In the genomic region with DNA sequence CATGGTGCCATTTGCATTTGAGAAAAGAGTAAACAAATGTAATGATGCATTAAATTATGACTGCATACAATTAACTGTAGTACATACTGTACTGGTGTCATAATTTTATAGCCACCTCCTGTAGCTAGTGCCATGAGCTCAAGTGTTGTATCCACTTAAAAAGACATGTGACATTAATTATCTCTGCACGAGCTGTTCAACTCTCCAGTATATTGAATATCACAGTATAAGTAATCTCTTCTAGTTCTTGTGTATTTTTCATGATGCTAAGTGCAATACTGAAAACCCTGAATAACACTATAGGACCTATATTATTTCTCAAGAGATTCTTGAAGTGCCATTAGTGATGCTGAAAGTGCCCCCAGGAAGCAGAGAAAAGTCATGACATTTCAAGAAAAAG, we compare ENCODE assay signal across 15 cellular contexts.
DNase-seq lines count a peak whose midpoint lies in the region; ATAC-seq and TF ChIP-seq lines count a peak whose summit lies in the region.
"Had no signal": no experiment of that assay in that cellular context is flagged by ENCODE, and none has a peak within 500 bp of the region (broad histone marks: within the 10 kb centered on the region; RNA-seq: fewer than 3 reads in every experiment).

No MANE protein-coding gene starts in this region.

- no peaks in the 10 kb centered on the region for H3K36me3 ChIP-seq in mucosa of descending colon (ENCODE audit: low read depth)
- H3K36me3 ChIP-seq: SJCRH30 had no signal

- DNase-seq in NCI-H446 treated with DMSO at 0.1 percent for 48 hours (lab: John Stamatoyannopoulos, UW) (peak; percentile 6), NCI-H446 (lab: John Stamatoyannopoulos, UW) (no peak), NCI-H1436 (lab: John Stamatoyannopoulos, UW) (peak; percentile 36), NCI-H2171 treated with DMSO at 0.1 percent for 48 hours (lab: John Stamatoyannopoulos, UW) (peak; percentile 78), mucosa of descending colon (no peak), C1 segment of cervical spinal cord (lab: John Stamatoyannopoulos, UW) (no peak)
- no peak for DNase-seq in stimulated activated naive CD4-positive, alpha-beta T cell treated with Interleukin-2 at 50 U/mL for 16 hours (lab: John Stamatoyannopoulos, UW)
- DNase-seq: GOT3, KBM-7, NCI-H1048, NCI-H82, RPMI8226, SJCRH30, SW 1271 had no signal

- peaks cover 36% of the 10 kb centered on the region for H3K9me3 ChIP-seq in mucosa of descending colon
- H3K9me3 ChIP-seq: SJCRH30 had no signal

- no peak overlapping the region for H3K4me3 ChIP-seq in mucosa of descending colon
- H3K4me3 ChIP-seq: SJCRH30 had no signal

- TF ChIP-seq CTCF in mucosa of descending colon (IDR thresholded peaks at IDR 0.05): no peak

- no peaks in the 10 kb centered on the region for H3K4me1 ChIP-seq in mucosa of descending colon (ENCODE audit: low read depth)
- H3K4me1 ChIP-seq: SJCRH30 had no signal

- intact Hi-C loops in mucosa of descending colon (cut with DNase I, micrococcal nuclease): no loop called here

- ATAC-seq in mucosa of descending colon (no peak), HG02884 (IDR thresholded peaks at IDR 0.05; ENCODE audit: unreplicated experiment) (no peak)

Comparison
In these comparisons a context has a peak if more than half of its experiments do, and no peak if none do; other contexts are left out.
1. DNase-seq: peak in NCI-H446 treated with DMSO at 0.1 percent for 48 hours (single experiment), NCI-H1436 (single experiment) and NCI-H2171 treated with DMSO at 0.1 percent for 48 hours (single experiment); none in NCI-H446 (0 of 2), mucosa of descending colon (0 of 3), C1 segment of cervical spinal cord (0 of 14) and stimulated activated naive CD4-positive, alpha-beta T cell treated with Interleukin-2 at 50 U/mL for 16 hours (single experiment).